ENCODE assay signal across 8 cellular contexts in the genomic region with DNA sequence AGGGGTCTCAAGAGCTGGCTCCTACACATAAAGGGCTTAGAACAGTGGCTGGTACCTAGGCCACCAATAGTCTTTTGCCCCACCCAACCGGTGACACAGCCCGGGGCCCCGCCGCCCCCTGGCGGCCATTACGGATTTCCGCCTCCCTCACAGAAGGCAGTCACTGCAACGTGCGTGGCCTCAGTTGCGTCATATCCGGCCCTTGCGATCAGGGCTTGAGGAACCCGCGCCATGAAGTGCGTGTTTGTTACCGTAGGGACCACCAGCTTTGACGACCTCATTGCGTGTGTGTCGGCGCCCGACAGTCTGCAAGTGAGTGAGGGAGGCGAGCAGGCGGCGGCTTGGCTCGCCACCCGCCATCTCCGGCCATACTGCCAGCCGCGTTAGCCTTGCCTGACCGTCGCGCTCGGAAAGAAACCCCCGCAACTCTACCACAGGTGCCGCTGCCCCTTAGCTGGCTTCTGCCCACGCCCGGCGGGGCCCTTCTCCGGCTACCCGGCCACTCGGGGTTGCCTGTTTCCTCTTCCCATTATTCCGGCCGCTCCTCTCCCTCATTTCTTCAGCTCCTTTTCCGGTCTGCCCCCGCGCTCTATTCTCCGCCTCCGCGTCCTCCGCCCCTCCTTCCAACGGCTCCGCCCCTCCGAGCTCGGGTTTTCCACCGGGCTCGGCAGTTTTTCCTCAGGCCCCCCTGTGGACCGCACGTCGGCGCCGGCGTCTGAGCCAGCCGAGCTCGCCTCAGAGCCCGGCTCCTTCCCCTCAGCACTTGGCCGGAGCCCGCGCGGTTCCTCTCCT. TPM values are rescaled to one million over a fixed set of nuclear protein-coding genes. Genes with fewer than 3 reads are reported as not detected.
DNase-seq lines count a peak whose midpoint lies in the region; ATAC-seq and TF ChIP-seq lines count a peak whose summit lies in the region.

A gene (plus strand): TSS at position 183 of the 792 bp plus-strand sequence. CDS start 49 bp downstream, at position 232.

- H3K27me3 Mint-ChIP-seq in activated B cell treated with CpG ODN at 0.5 μM for 24 hours, result no peaks in the 10 kb centered on the region
- H3K27me3 Mint-ChIP-seq in immature natural killer cell (ENCODE audit: low read depth in 3 of 3), result peaks cover 12 to 21% (median 15%) of the 10 kb centered on the region in 3 donors

- H3K27ac Mint-ChIP-seq in activated B cell treated with CpG ODN at 0.5 μM for 24 hours, result peak within 1 kb of the TSS; percentile 96
- H3K27ac Mint-ChIP-seq in immature natural killer cell, result peak within 1 kb of the TSS; percentile 95 to 100 (median 98)

- TF ChIP-seq CTCF in AG09319 (IDR thresholded peaks at IDR 0.05; ENCODE audit: low read depth, low read length) (peak; percentile 69), activated B cell treated with CpG ODN at 0.5 μM for 24 hours (IDR thresholded peaks at IDR 0.05) (no peak)

- H3K9me3 Mint-ChIP-seq in activated B cell treated with CpG ODN at 0.5 μM for 24 hours (no peaks in the 10 kb centered on the region), immature natural killer cell (no peaks in the 10 kb centered on the region)

- ATAC-seq in HG03196 (IDR thresholded peaks at IDR 0.05; ENCODE audit: unreplicated experiment), result peak; percentile 98
- peak; percentile 85 for ATAC-seq in activated B cell treated with CpG ODN at 0.5 μM for 24 hours (ENCODE audit: low read depth)

- H3K27ac ChIP-seq in caudate nucleus (ENCODE audit: low read depth, low read length), result peak within 1 kb of the TSS; percentile 94

- in situ Hi-C loops in GM18951 (cut with MboI; ENCODE audit: low sequenced_read_pairs, unreplicated experiment), result no loop called here

- peaks cover 28% of the 10 kb centered on the region for H3K4me1 Mint-ChIP-seq in activated B cell treated with CpG ODN at 0.5 μM for 24 hours
- H3K4me1 Mint-ChIP-seq in immature natural killer cell, result peaks cover 27 to 46% of the 10 kb centered on the region in 2 donors

- CTCF ChIA-PET in activated B cell treated with CpG ODN at 0.5 μM for 24 hours (lab: Charles Lee), result no interaction called here

- peak; percentile 79 for DNase-seq in AG09319 (ENCODE audit: extremely low read depth, low read depth)
- DNase-seq in NCI-H226, result peak; percentile 75
- DNase-seq in activated B cell treated with CpG ODN at 0.5 μM for 24 hours, result peak; percentile 73
- peak; percentile 1 to 90 (median 71) for DNase-seq in caudate nucleus (lab: John Stamatoyannopoulos, UW)
- DNase-seq in immature natural killer cell, result peak; percentile 87 to 94 (median 91)
- peak; percentile 62 for DNase-seq in smooth muscle cell of the brain vasculature (ENCODE audit: low read depth, low spot score)

- POLR2A ChIA-PET in activated B cell treated with CpG ODN at 0.5 μM for 24 hours (lab: Charles Lee), result interaction anchor here (0.5 to 1.3 kb wide), 4 partner anchors 9 to 1363 kb away, joined by 3 to 4 read pairs (median 4); a partner anchor contains a TSS

- TF ChIP-seq POLR2A in GM18951 (IDR thresholded peaks at IDR 0.05; ENCODE audit: extremely low read depth, insufficient read depth, insufficient read length), result peak; percentile 80

- intact Hi-C loops in activated B cell treated with CpG ODN at 0.5 μM for 24 hours (cut with micrococcal nuclease), result loop anchor here (2.0 to 5.0 kb wide), 3 partner anchors 689 to 1364 kb away; a partner anchor contains a TSS

- H3K4me3 Mint-ChIP-seq in activated B cell treated with CpG ODN at 0.5 μM for 24 hours (peak within 1 kb of the TSS; percentile 90), immature natural killer cell (peak within 1 kb of the TSS; percentile 86 to 97 (median 95))

- H3K36me3 Mint-ChIP-seq in activated B cell treated with CpG ODN at 0.5 μM for 24 hours (ENCODE audit: low read depth) (peaks cover 32% of the 10 kb centered on the region), immature natural killer cell (peaks cover 3 to 10% (median 5%) of the 10 kb centered on the region in 3 donors)

RNA-seq across cellular contexts. Expression of the gene that starts here (rescaled TPM):
- total RNA-seq in activated B cell treated with CpG ODN at 0.5 μM for 24 hours, result 63.4 and 84.2 TPM in 2 replicates
- 10 to 100 TPM; 29.7 to 38.2 (median 34.5) TPM for polyA plus RNA-seq in immature natural killer cell

Comparison
In these comparisons a context has a peak if more than half of its experiments do, and no peak if none do; other contexts are left out.
1. Peak in every context shown above with its lines: DNase-seq, ATAC-seq and H3K27ac ChIP-seq.